16 cellular contexts compared by ENCODE assay signal in the genomic region with DNA sequence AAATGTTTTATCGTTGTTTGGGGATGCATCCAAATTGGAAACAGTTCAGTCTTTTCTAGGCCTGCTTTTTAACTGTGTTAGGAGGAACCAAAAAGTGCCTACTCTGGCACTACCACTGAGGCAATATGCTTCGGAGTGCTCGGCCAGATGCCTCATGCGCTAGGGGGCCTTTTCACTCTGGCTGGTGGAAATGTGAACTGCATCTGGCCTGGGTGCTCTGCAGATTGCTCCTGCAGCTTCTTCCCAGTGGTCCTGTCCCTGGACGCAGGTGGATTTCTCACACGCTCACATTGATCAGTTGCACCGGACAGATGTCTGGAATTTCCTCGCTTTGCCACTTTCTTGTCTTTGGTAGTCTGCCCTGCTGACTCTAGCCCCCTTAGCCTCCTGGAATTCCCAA.
DNase-seq lines count a peak whose midpoint lies in the region; ATAC-seq and TF ChIP-seq lines count a peak whose summit lies in the region.
"Had no signal": no experiment of that assay in that cellular context is flagged by ENCODE, and none has a peak within 500 bp of the region (broad histone marks: within the 10 kb centered on the region; RNA-seq: fewer than 3 reads in every experiment).

No MANE protein-coding gene starts in this region.

- no peak for TF ChIP-seq CTCF in SK-N-SH (IDR thresholded peaks at IDR 0.05)
- TF ChIP-seq CTCF in WTC11 (IDR thresholded peaks at IDR 0.05): no peak
- TF ChIP-seq CTCF in neural progenitor cell (IDR thresholded peaks at IDR 0.05): no peak
- TF ChIP-seq CTCF in psoas muscle (IDR thresholded peaks at IDR 0.05): no peak

- CTCF ChIA-PET in SK-N-SH (lab: Yijun Ruan, JAX) (interaction anchor here (0.7 kb wide), 1 partner anchor 234 kb away, joined by 3 read pairs; no protein-coding TSS in a partner anchor), WTC11 (lab: Charles Lee) (interaction anchor here (0.7 to 1.3 kb wide), 3 partner anchors 129 to 244 kb away, joined by 3 to 4 read pairs (median 3); no protein-coding TSS in a partner anchor)

- 91% methylated on average over 8 of the region's 8 CpGs for WGBS in SK-N-SH (ENCODE audit: low lambda C conversion rate)
- WGBS in psoas muscle, 3 donors: 83 to 87% (median 86%) methylated on average over 8 of the region's 8 CpGs

- H3K36me3 ChIP-seq in SK-N-SH (replicated peaks in 1 of 2; ENCODE audit: control insufficient read depth in 1 of 2, insufficient read depth in 2 of 2, low read length in 1 of 2): no peaks in the 10 kb centered on the region
- H3K36me3 ChIP-seq in neural progenitor cell: no peaks in the 10 kb centered on the region
- H3K36me3 ChIP-seq in psoas muscle (ENCODE audit: insufficient read depth in 1 of 2, low read depth in 1 of 2): no peaks in the 10 kb centered on the region
- H3K36me3 ChIP-seq: BLaER1 had no signal

- no peaks in the 10 kb centered on the region for H3K27me3 ChIP-seq in SK-N-SH (ENCODE audit: insufficient read depth)
- no peaks in the 10 kb centered on the region for H3K27me3 ChIP-seq in neural progenitor cell
- H3K27me3 ChIP-seq in psoas muscle (ENCODE audit: insufficient read depth in 3 of 3, low read length in 2 of 3): no peaks in the 10 kb centered on the region
- H3K27me3 ChIP-seq: BLaER1 had no signal

- H3F3A ChIP-seq in SK-N-SH (replicated peaks; ENCODE audit: insufficient read depth): no peaks in the 10 kb centered on the region
- no peaks in the 10 kb centered on the region for H3F3A ChIP-seq in neural progenitor cell (ENCODE audit: low read depth)

- DNase-seq in SK-N-SH: peak; percentile 17
- DNase-seq in WTC11 (ENCODE audit: low spot score): no peak
- no peak for DNase-seq in neural progenitor cell (ENCODE audit: low spot score)
- no peak for DNase-seq in psoas muscle
- no peak for DNase-seq in NOMO-1 (lab: John Stamatoyannopoulos, UW; ENCODE audit: unreplicated experiment in 2 of 2)
- DNase-seq in NCI-H1694 (lab: John Stamatoyannopoulos, UW): no peak
- DNase-seq: 8988T; CD4-positive, alpha-beta memory T cell; DMS153; DMS79; GDM1; GM23248 had no signal

- H3K27ac Mint-ChIP-seq in WTC11: peak overlapping the region; percentile 42; the same call in 1 of the 2 replicates
- H3K27ac Mint-ChIP-seq in neural progenitor cell: no peak overlapping the region

- peaks cover 24% of the 10 kb centered on the region for H3K4me1 Mint-ChIP-seq in WTC11
- peaks cover 8% of the 10 kb centered on the region for H3K4me1 Mint-ChIP-seq in neural progenitor cell
- H3K4me1 Mint-ChIP-seq: CD14-positive monocyte had no signal

- H2AFZ ChIP-seq in SK-N-SH (ENCODE audit: low read depth) (no peak overlapping the region), neural progenitor cell (replicated peaks) (peak overlapping the region; percentile 88)
- H2AFZ ChIP-seq: GM23248 had no signal

- ATAC-seq in SK-N-SH treated with all-trans-retinoic acid at 6 μM for 48 hours (no peak), WTC11 (peak; percentile 87), psoas muscle (no peak)

- no peak overlapping the region for H3K4me3 Mint-ChIP-seq in WTC11
- H3K4me3 Mint-ChIP-seq in neural progenitor cell: no peak overlapping the region
- H3K4me3 Mint-ChIP-seq: CD14-positive monocyte; CD4-positive, alpha-beta memory T cell had no signal

- TF ChIP-seq RAD21 in SK-N-SH (IDR thresholded peaks at IDR 0.05; ENCODE audit: low read length): no peak

- intact Hi-C loops in psoas muscle (cut with DNase I): no loop called here

- H4K20me1 ChIP-seq in SK-N-SH (ENCODE audit: insufficient read depth) (no peaks in the 10 kb centered on the region), neural progenitor cell (ENCODE audit: low read depth) (no peaks in the 10 kb centered on the region)
- H4K20me1 ChIP-seq: BLaER1 had no signal

- H3K79me2 ChIP-seq in SK-N-SH (ENCODE audit: insufficient read depth): no peaks in the 10 kb centered on the region
- H3K79me2 ChIP-seq in neural progenitor cell (ENCODE audit: low read depth): no peaks in the 10 kb centered on the region

- H3K27me3 Mint-ChIP-seq in WTC11 (ENCODE audit: low read depth) (no peaks in the 10 kb centered on the region), neural progenitor cell (ENCODE audit: insufficient read depth, low read depth) (no peaks in the 10 kb centered on the region)
- H3K27me3 Mint-ChIP-seq: CD4-positive, alpha-beta memory T cell had no signal

- H3K36me3 Mint-ChIP-seq in WTC11 (no peaks in the 10 kb centered on the region; the same call in 1 of the 2 replicates), neural progenitor cell (no peaks in the 10 kb centered on the region)
- H3K36me3 Mint-ChIP-seq: CD14-positive monocyte; CD4-positive, alpha-beta memory T cell had no signal

- H3K9me3 Mint-ChIP-seq in WTC11: no peaks in the 10 kb centered on the region
- H3K9me3 Mint-ChIP-seq in neural progenitor cell: no peaks in the 10 kb centered on the region
- H3K9me3 Mint-ChIP-seq: CD4-positive, alpha-beta memory T cell had no signal

- no peaks in the 10 kb centered on the region for H3K9me2 ChIP-seq in SK-N-SH

- POLR2A ChIA-PET in SK-N-SH (lab: Yijun Ruan, JAX): no interaction called here
- POLR2A ChIA-PET in WTC11 (lab: Charles Lee): no interaction called here

- peaks cover 0 to 18% of the 10 kb centered on the region in 2 experiments; a peak in 2 of 4 replicates for H3K4me1 ChIP-seq in SK-N-SH (ENCODE audit: control insufficient read depth in 1 of 2, insufficient read depth in 2 of 2, low read depth in 1 of 2, low read length in 1 of 2)
- peaks cover 18% of the 10 kb centered on the region for H3K4me1 ChIP-seq in neural progenitor cell
- H3K4me1 ChIP-seq in psoas muscle: no peaks in the 10 kb centered on the region
- H3K4me1 ChIP-seq: BLaER1 had no signal

- no peak overlapping the region for H3K4me2 ChIP-seq in SK-N-SH
- no peak overlapping the region for H3K4me2 ChIP-seq in neural progenitor cell
- H3K4me2 ChIP-seq: BLaER1 had no signal

- no peaks in the 10 kb centered on the region for H3K9me3 ChIP-seq in SK-N-SH
- H3K9me3 ChIP-seq in neural progenitor cell (ENCODE audit: low read depth): no peaks in the 10 kb centered on the region
- no peaks in the 10 kb centered on the region for H3K9me3 ChIP-seq in psoas muscle
- H3K9me3 ChIP-seq: BLaER1 had no signal

- H3K9ac ChIP-seq in SK-N-SH (no peak overlapping the region), neural progenitor cell (no peak overlapping the region)
- H3K9ac ChIP-seq: BLaER1, GM23248 had no signal

- H3K27ac ChIP-seq in SK-N-SH (ENCODE audit: low read depth in 2 of 2, low read length in 1 of 2): peak overlapping the region in 1 of 2 experiments; percentile 58; a peak in 2 of 4 replicates
- H3K27ac ChIP-seq in neural progenitor cell: no peak overlapping the region
- no peak overlapping the region for H3K27ac ChIP-seq in psoas muscle
- H3K27ac ChIP-seq: BLaER1, GM23248, HL-60 had no signal

- TF ChIP-seq EP300 in SK-N-SH (IDR thresholded peaks at IDR 0.05; ENCODE audit: borderline replicate concordance in 1 of 2, low read depth in 1 of 2, low read length in 1 of 2): no peak

- no peak overlapping the region for H3K4me3 ChIP-seq in SK-N-SH (ENCODE audit: low read depth in 2 of 2, low read length in 1 of 2)
- H3K4me3 ChIP-seq in neural progenitor cell: no peak overlapping the region
- H3K4me3 ChIP-seq in psoas muscle: no peak overlapping the region
- H3K4me3 ChIP-seq: BLaER1, GM23248 had no signal

TF ChIP-seq in SK-N-SH, 30 proteins besides CTCF, POLR2A, EP300 and RAD21 (continues in another document):
- no peak for TF ChIP-seq TEAD4 (IDR thresholded peaks at IDR 0.05; ENCODE audit: borderline replicate concordance, insufficient read depth)
- no peak for TF ChIP-seq FOXM1 (IDR thresholded peaks at IDR 0.05; ENCODE audit: low read depth)
- no peak for TF ChIP-seq RFX5 (IDR thresholded peaks at IDR 0.05; ENCODE audit: low read length)

TF ChIP-seq in SK-N-SH treated with all-trans-retinoic acid at 6 μM for 48 hours, 23 proteins besides CTCF, POLR2A, EP300 and RAD21 (continues in another document):
- TF ChIP-seq TOX (CRISPR knock-in tag; IDR thresholded peaks at IDR 0.05; ENCODE audit: borderline replicate concordance): no peak
- no peak for TF ChIP-seq ZFP3 (CRISPR knock-in tag; IDR thresholded peaks at IDR 0.05)
- TF ChIP-seq, protein P1, sequence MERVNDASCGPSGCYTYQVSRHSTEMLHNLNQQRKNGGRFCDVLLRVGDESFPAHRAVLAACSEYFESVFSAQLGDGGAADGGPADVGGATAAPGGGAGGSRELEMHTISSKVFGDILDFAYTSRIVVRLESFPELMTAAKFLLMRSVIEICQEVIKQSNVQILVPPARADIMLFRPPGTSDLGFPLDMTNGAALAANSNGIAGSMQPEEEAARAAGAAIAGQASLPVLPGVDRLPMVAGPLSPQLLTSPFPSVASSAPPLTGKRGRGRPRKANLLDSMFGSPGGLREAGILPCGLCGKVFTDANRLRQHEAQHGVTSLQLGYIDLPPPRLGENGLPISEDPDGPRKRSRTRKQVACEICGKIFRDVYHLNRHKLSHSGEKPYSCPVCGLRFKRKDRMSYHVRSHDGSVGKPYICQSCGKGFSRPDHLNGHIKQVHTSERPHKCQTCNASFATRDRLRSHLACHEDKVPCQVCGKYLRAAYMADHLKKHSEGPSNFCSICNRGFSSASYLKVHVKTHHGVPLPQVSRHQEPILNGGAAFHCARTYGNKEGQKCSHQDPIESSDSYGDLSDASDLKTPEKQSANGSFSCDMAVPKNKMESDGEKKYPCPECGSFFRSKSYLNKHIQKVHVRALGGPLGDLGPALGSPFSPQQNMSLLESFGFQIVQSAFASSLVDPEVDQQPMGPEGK (CRISPR knock-in tag; IDR thresholded peaks at IDR 0.05; ENCODE audit: borderline replicate concordance): no peak
- TF ChIP-seq ESRRG (CRISPR knock-in tag; IDR thresholded peaks at IDR 0.05): no peak
- TF ChIP-seq ZNF8 (CRISPR knock-in tag; IDR thresholded peaks at IDR 0.05): no peak

TF ChIP-seq in WTC11, 78 proteins besides CTCF, POLR2A, EP300 and RAD21 (continues in another document):
- TF ChIP-seq NFATC4 (CRISPR knock-in tag; IDR thresholded peaks at IDR 0.05): no peak
- TF ChIP-seq FOXJ3 (CRISPR knock-in tag; IDR thresholded peaks at IDR 0.05; ENCODE audit: borderline replicate concordance): no peak
- TF ChIP-seq, protein P2, sequence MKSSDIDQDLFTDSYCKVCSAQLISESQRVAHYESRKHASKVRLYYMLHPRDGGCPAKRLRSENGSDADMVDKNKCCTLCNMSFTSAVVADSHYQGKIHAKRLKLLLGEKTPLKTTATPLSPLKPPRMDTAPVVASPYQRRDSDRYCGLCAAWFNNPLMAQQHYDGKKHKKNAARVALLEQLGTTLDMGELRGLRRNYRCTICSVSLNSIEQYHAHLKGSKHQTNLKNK (CRISPR knock-in tag; IDR thresholded peaks at IDR 0.05): no peak
- no peak for TF ChIP-seq NR1H2 (CRISPR knock-in tag; IDR thresholded peaks at IDR 0.05)
- TF ChIP-seq NFE2L1 (CRISPR knock-in tag; IDR thresholded peaks at IDR 0.05): no peak
